8 cellular contexts compared by ENCODE assay signal in the genomic region with DNA sequence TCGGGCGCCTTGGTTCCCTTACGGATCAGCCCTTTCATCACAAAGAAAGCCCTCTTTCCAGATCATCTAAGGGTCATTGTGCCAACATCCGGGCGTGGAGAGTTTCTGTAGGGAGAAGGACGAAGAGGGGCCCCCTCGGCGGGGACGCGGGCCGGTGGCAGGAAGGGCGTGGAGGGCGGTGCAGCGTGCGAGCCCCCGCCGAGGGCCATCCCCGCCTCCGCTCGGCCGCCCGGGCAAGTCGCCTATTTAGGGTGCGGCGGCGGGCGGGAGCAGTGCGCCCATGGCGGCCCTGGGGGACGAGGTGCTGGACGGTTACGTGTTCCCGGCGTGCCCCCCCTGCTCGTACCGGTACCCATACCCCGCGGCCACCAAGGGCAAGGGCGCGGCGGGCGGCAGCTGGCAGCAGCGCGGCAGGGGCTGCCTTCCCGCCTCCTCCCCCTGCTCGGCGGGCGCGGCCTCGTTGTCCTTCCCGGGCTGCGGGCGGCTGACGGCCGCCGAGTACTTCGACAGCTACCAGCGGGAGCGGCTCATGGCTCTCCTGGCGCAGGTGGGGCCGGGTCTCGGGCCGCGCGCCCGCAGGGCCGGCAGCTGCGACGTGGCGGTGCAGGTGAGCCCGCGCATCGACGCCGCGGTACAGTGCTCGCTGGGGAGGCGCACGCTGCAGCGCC. TPM values are rescaled to one million over a fixed set of nuclear protein-coding genes. Genes with fewer than 3 reads are reported as not detected.
DNase-seq lines count a peak whose midpoint lies in the region; ATAC-seq and TF ChIP-seq lines count a peak whose summit lies in the region.

A gene with protein sequence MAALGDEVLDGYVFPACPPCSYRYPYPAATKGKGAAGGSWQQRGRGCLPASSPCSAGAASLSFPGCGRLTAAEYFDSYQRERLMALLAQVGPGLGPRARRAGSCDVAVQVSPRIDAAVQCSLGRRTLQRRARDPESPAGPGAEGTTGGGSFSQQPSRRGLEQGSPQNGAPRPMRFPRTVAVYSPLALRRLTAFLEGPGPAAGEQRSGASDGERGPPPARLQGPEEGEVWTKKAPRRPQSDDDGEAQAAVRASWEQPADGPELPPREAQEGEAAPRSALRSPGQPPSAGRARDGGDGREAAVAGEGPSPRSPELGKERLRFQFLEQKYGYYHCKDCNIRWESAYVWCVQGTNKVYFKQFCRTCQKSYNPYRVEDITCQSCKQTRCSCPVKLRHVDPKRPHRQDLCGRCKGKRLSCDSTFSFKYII (plus strand): TSS at position 241 of the 668 bp plus-strand sequence. CDS start 40 bp downstream, at position 281.

- H2BK20ac ChIP-seq in IMR-90 (ENCODE audit: low read depth, low read length): no peak within 1 kb of the TSS

- WGBS in IMR-90 (ENCODE audit: extremely low coverage in 2 of 2, insufficient read length in 1 of 2), 2 experiments: 9% methylated on average over 17 of the region's 80 CpGs; no CpG with 5 or more reads in 1 of the 2 experiments

- dilution Hi-C loops in IMR-90 (cut with HindIII; ENCODE audit: low sequenced_read_pairs, unreplicated experiment): no loop called here

- H3K14ac ChIP-seq in IMR-90 (replicated peaks; ENCODE audit: low read depth, low read length): no peak within 1 kb of the TSS

- H3K9ac ChIP-seq in BLaER1 treated with 17β-estradiol and CSF1 and Interleukin-3, amounts not matched to agents 10 nM and 100 nM: no peak within 1 kb of the TSS
- H3K9ac ChIP-seq in IMR-90 (ENCODE audit: low read depth, low read length): no peak within 1 kb of the TSS

- no peak within 1 kb of the TSS for H2AK5ac ChIP-seq in IMR-90 (ENCODE audit: low read depth, low read length)

- H2BK15ac ChIP-seq in IMR-90 (ENCODE audit: low read depth, low read length): no peak within 1 kb of the TSS

- DNase-seq in IMR-90 (no peak), naive B cell (no peak), NCI-H2227 treated with DMSO at 0.1 percent for 48 hours (lab: John Stamatoyannopoulos, UW) (no peak), GM19240 (ENCODE audit: insufficient read length, low spot score) (no peak)
- DNase-seq in activated CD4-positive, alpha-beta T cell treated with anti-CD3 and anti-CD28 coated beads, Interleukin-2, amount 50 U/mL, for 48 hours: no peak

- no peak within 1 kb of the TSS for H2BK5ac ChIP-seq in IMR-90 (ENCODE audit: low read depth, low read length, poor library complexity, severe bottlenecking)

- CTCF ChIA-PET in IMR-90 (lab: Yijun Ruan, JAX): no interaction called here

- H3K9me3 ChIP-seq in BLaER1 treated with 17β-estradiol and CSF1 and Interleukin-3, amounts not matched to agents 10 nM and 100 nM (replicated peaks in 1 of 11): peaks cover 27 to 33% (median 28%) of the 10 kb centered on the region in 11 experiments
- peaks cover 18% of the 10 kb centered on the region for H3K9me3 ChIP-seq in IMR-90 (ENCODE audit: control insufficient read depth, insufficient read depth, low read length)

- H4K20me1 ChIP-seq in BLaER1 treated with 17β-estradiol and CSF1 and Interleukin-3, amounts not matched to agents 10 nM and 100 nM: no peaks in the 10 kb centered on the region
- H4K20me1 ChIP-seq in IMR-90 (ENCODE audit: insufficient read depth, low read length): no peaks in the 10 kb centered on the region

- in situ Hi-C loops in IMR-90 (cut with MboI; ENCODE audit: low sequenced_read_pairs): loop anchor here (25.0 kb wide), 1 partner anchor 103 kb away; no protein-coding TSS in a partner anchor

- H3K4me1 Mint-ChIP-seq in dendritic cell treated with granulocyte-macrophage colony-stimulating factor and Interleukin-4, amounts not matched to agents 40 ng/mL and 50 ng/mL, for 4 days (ENCODE audit: low read depth): no peaks in the 10 kb centered on the region
- H3K4me1 Mint-ChIP-seq in naive B cell: peaks cover 4 to 6% (median 4%) of the 10 kb centered on the region in 3 donors

- TF ChIP-seq RAD21 in IMR-90 (IDR thresholded peaks at IDR 0.05; ENCODE audit: low read length): no peak

- no peak within 1 kb of the TSS for H3K18ac ChIP-seq in IMR-90 (ENCODE audit: low read depth, low read length)

- peaks cover 0 to 19% (median 0%) of the 10 kb centered on the region in 11 experiments; a peak in 3 of 22 replicates for H3K36me3 ChIP-seq in BLaER1 treated with 17β-estradiol and CSF1 and Interleukin-3, amounts not matched to agents 10 nM and 100 nM
- no peaks in the 10 kb centered on the region for H3K36me3 ChIP-seq in IMR-90 (ENCODE audit: control insufficient read depth, insufficient read depth, low read length)

- peak within 1 kb of the TSS; percentile 26 for H3K4me3 Mint-ChIP-seq in dendritic cell treated with granulocyte-macrophage colony-stimulating factor and Interleukin-4, amounts not matched to agents 40 ng/mL and 50 ng/mL, for 4 days
- H3K4me3 Mint-ChIP-seq in naive B cell: peak within 1 kb of the TSS in 7 of 8 donors; percentile 68 to 84 (median 80)

- H3K23ac ChIP-seq in IMR-90 (ENCODE audit: low read depth, low read length): no peak within 1 kb of the TSS

- no peak for TF ChIP-seq CTCF in IMR-90 (conservative IDR thresholded peaks at IDR 0.05; ENCODE audit: low read depth, low read length)

- H3K9me1 ChIP-seq in IMR-90 (ENCODE audit: insufficient read depth, low read length): no peaks in the 10 kb centered on the region; the same call in 1 of the 2 replicates

- BruUV-seq in IMR-90 (replicated peaks; lab: Mats Ljungman, UMichigan): no TSS peak

- no peak within 1 kb of the TSS for H3K4ac ChIP-seq in IMR-90 (ENCODE audit: low read depth, low read length)

- no peak within 1 kb of the TSS for H2BK120ac ChIP-seq in IMR-90 (ENCODE audit: low read depth, low read length)

- H2AK9ac ChIP-seq in IMR-90 (replicated peaks; ENCODE audit: low read depth, low read length, poor library complexity): peak within 1 kb of the TSS; percentile 71

- no peaks in the 10 kb centered on the region for H3K9me3 Mint-ChIP-seq in dendritic cell treated with granulocyte-macrophage colony-stimulating factor and Interleukin-4, amounts not matched to agents 40 ng/mL and 50 ng/mL, for 4 days
- H3K9me3 Mint-ChIP-seq in naive B cell: peaks cover 0 to 2% (median 0%) of the 10 kb centered on the region in 7 donors

- H4K8ac ChIP-seq in IMR-90 (ENCODE audit: low read depth in 2 of 2, low read length in 2 of 2): no peak within 1 kb of the TSS

- H3K79me1 ChIP-seq in IMR-90 (ENCODE audit: low read depth in 1 of 2, low read length in 2 of 2): no peaks in the 10 kb centered on the region

- peaks cover 29 to 49% (median 41%) of the 10 kb centered on the region in 11 experiments for H3K27me3 ChIP-seq in BLaER1 treated with 17β-estradiol and CSF1 and Interleukin-3, amounts not matched to agents 10 nM and 100 nM
- H3K27me3 ChIP-seq in IMR-90 (ENCODE audit: control insufficient read depth, insufficient read depth, low read length): peaks cover 56% of the 10 kb centered on the region

- no peak for TF ChIP-seq POLR2A in IMR-90 (IDR thresholded peaks at IDR 0.05; ENCODE audit: low read depth, low read length)

- H3K4me1 ChIP-seq in BLaER1 treated with 17β-estradiol and CSF1 and Interleukin-3, amounts not matched to agents 10 nM and 100 nM: no peaks in the 10 kb centered on the region; a peak in 1 of 20 replicates
- no peaks in the 10 kb centered on the region for H3K4me1 ChIP-seq in IMR-90 (ENCODE audit: control insufficient read depth, insufficient read depth, low read length)

- peak within 1 kb of the TSS; percentile 78 for H2AFZ ChIP-seq in IMR-90 (replicated peaks; ENCODE audit: low read length, poor library complexity)

- POLR2A ChIA-PET in IMR-90 (lab: Charles Lee; ENCODE audit: unreplicated experiment): no interaction called here

- no peak within 1 kb of the TSS for H3K27ac ChIP-seq in BLaER1 treated with 17β-estradiol and CSF1 and Interleukin-3, amounts not matched to agents 10 nM and 100 nM
- no peak within 1 kb of the TSS for H3K27ac ChIP-seq in IMR-90 (ENCODE audit: insufficient read depth, low read length)

- H3K56ac ChIP-seq in IMR-90 (ENCODE audit: extremely low read depth, insufficient read depth, low read length): no peak within 1 kb of the TSS

- ATAC-seq in IMR-90 (ENCODE audit: low read depth) (peak; percentile 24), naive B cell (ENCODE audit: low read depth in 2 of 2) (peak; percentile 37 to 41), HG02840 (IDR thresholded peaks at IDR 0.05; ENCODE audit: low FRiP score, unreplicated experiment) (no peak)

- H4K5ac ChIP-seq in IMR-90 (ENCODE audit: low read depth, low read length): no peak within 1 kb of the TSS

- no peaks in the 10 kb centered on the region for H3K36me3 Mint-ChIP-seq in dendritic cell treated with granulocyte-macrophage colony-stimulating factor and Interleukin-4, amounts not matched to agents 40 ng/mL and 50 ng/mL, for 4 days (ENCODE audit: low read depth)
- H3K36me3 Mint-ChIP-seq in naive B cell: no peaks in the 10 kb centered on the region

- H3K27me3 Mint-ChIP-seq in dendritic cell treated with granulocyte-macrophage colony-stimulating factor and Interleukin-4, amounts not matched to agents 40 ng/mL and 50 ng/mL, for 4 days: peaks cover 65% of the 10 kb centered on the region
- peaks cover 29 to 40% (median 36%) of the 10 kb centered on the region in 3 donors for H3K27me3 Mint-ChIP-seq in naive B cell

- intact Hi-C loops in IMR-90 (cut with micrococcal nuclease): no loop called here
- intact Hi-C loops in dendritic cell treated with granulocyte-macrophage colony-stimulating factor and Interleukin-4, amounts not matched to agents 40 ng/mL and 50 ng/mL, for 4 days (cut with micrococcal nuclease): no loop called here

- no peak within 1 kb of the TSS for H3K27ac Mint-ChIP-seq in dendritic cell treated with granulocyte-macrophage colony-stimulating factor and Interleukin-4, amounts not matched to agents 40 ng/mL and 50 ng/mL, for 4 days
- no peak within 1 kb of the TSS for H3K27ac Mint-ChIP-seq in naive B cell

- peak within 1 kb of the TSS in 8 of 11 experiments; percentile 16 to 46 (median 29); a peak in 10 of 22 replicates for H3K4me2 ChIP-seq in BLaER1 treated with 17β-estradiol and CSF1 and Interleukin-3, amounts not matched to agents 10 nM and 100 nM
- H3K4me2 ChIP-seq in IMR-90 (ENCODE audit: low read depth, low read length): peak within 1 kb of the TSS; percentile 46; the same call in 1 of the 2 replicates

- H4K91ac ChIP-seq in IMR-90 (ENCODE audit: insufficient read depth, low read depth, low read length): no peak within 1 kb of the TSS

- H3K4me3 ChIP-seq in BLaER1 treated with 17β-estradiol and CSF1 and Interleukin-3, amounts not matched to agents 10 nM and 100 nM: peak within 1 kb of the TSS; percentile 25 to 56 (median 36); a peak in 17 of 20 replicates
- peak within 1 kb of the TSS; percentile 27 for H3K4me3 ChIP-seq in IMR-90 (ENCODE audit: insufficient read depth, low read depth, low read length)

TF ChIP-seq in IMR-90, 13 proteins besides CTCF, POLR2A, EP300 and RAD21 (continues in another document):
- TF ChIP-seq SMC3 (IDR thresholded peaks at IDR 0.05; ENCODE audit: low read depth, low read length): no peak

RNA-seq across cellular contexts. Expression of the gene that starts here (rescaled TPM):
- not detected in 2 replicates for total RNA-seq in IMR-90 (2012; rRNA removed)
- polyA plus RNA-seq in IMR-90 (2012; rRNA removed) (not detected in 2 replicates), naive B cell (ENCODE audit: low read depth in 6 of 6) (not detected)
- polyA plus RNA-seq in IMR-90 (2012; cell fraction: cytosol; rRNA removed): not detected in 2 replicates
- 0.05 TPM in 1 of 2 replicates, not detected in the other for polyA plus RNA-seq in IMR-90 (2012; cell fraction: nucleus; rRNA removed; ENCODE audit: low replicate concordance)

Comparison
In these comparisons a context has a peak if more than half of its experiments do, and no peak if none do; other contexts are left out.
1. Peak in ATAC-seq, H3K4me3 ChIP-seq and H3K4me2 ChIP-seq in IMR-90; RNA of the gene not detected or under 1 TPM.
2. Peak in ATAC-seq in naive B cell; RNA of the gene not detected or under 1 TPM.